8 cellular contexts compared by ENCODE assay signal in the genomic region with DNA sequence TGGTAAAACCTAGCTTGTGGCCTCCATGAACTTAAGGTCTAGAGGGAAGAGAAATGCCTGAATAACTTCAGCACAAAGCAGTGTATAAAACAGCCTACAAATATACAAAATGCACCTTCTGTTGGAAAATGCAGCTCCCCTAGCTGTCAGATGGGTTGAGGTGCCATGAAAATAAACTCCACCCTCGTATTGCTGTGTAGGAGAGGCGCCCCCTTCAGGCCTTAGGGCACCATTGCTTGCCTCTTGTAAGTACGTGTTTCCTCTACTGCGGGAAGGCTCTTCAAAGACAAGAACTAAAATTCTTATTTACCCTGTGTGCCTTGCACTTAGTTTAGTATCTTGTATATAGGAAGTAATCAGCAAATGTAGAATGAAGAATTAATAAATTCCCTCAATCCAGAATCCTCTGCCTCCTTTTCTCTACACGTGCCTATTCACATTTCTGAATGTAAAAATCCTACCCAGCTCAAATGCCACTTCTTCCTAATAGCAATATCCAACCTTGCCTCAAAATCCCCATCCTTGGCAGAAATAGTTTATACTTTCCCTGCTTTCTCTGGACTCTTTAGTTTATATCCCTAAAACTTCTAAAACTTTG.
DNase-seq lines count a peak whose midpoint lies in the region; ATAC-seq and TF ChIP-seq lines count a peak whose summit lies in the region.

No MANE protein-coding gene starts in this region.

- no peaks in the 10 kb centered on the region for H3K9me3 ChIP-seq in SJCRH30 (replicated peaks)

- ATAC-seq in GM21367 (IDR thresholded peaks at IDR 0.05; ENCODE audit: unreplicated experiment): peak; percentile 92

- H3K36me3 ChIP-seq in SJCRH30: no peaks in the 10 kb centered on the region

- H3K4me3 ChIP-seq in SJCRH30 (no peak overlapping the region), fibroblast of villous mesenchyme (ENCODE audit: low read depth, low read length) (no peak overlapping the region), skeletal muscle cell (ENCODE audit: low read depth, low read length) (no peak overlapping the region)

- H3K27ac ChIP-seq in SJCRH30: no peak overlapping the region

- peak; percentile 68 for TF ChIP-seq CTCF in fibroblast of villous mesenchyme (IDR thresholded peaks at IDR 0.05; ENCODE audit: insufficient read depth, low read depth, low read length)

- H3K27me3 ChIP-seq in SJCRH30: peaks cover 6% of the 10 kb centered on the region; the same call in 1 of the 2 replicates

- DNase-seq in NCI-H2107 treated with DMSO at 0.1 percent for 48 hours (lab: John Stamatoyannopoulos, UW; ENCODE audit: unreplicated experiment) (peak; percentile 2), NCI-H2107 (lab: John Stamatoyannopoulos, UW) (no peak), HuH-7.5 (ENCODE audit: low spot score) (peak; percentile 23), SJCRH30 (peak; percentile 56 to 86), fibroblast of villous mesenchyme (ENCODE audit: low read depth) (peak; percentile 57), skeletal muscle cell (ENCODE audit: low read depth) (peak; percentile 48)
- no peak for DNase-seq in NK-92 treated with Interleukin-12 subunit alpha and Interleukin-12 subunit beta, amount 100 ng/mL, for 24 hours (lab: John Stamatoyannopoulos, UW)

- no peaks in the 10 kb centered on the region for H3K4me1 ChIP-seq in SJCRH30

Comparison
In these comparisons a context has a peak if more than half of its experiments do, and no peak if none do; other contexts are left out.
1. DNase-seq: peak in NCI-H2107 treated with DMSO at 0.1 percent for 48 hours (single experiment), HuH-7.5 (single experiment), SJCRH30 (2 of 2), fibroblast of villous mesenchyme (single experiment) and skeletal muscle cell (single experiment); none in NCI-H2107 (single experiment) and NK-92 treated with Interleukin-12 subunit alpha and Interleukin-12 subunit beta, amount 100 ng/mL, for 24 hours (single experiment).